ENCODE assay signal across 9 cellular contexts in the genomic region with DNA sequence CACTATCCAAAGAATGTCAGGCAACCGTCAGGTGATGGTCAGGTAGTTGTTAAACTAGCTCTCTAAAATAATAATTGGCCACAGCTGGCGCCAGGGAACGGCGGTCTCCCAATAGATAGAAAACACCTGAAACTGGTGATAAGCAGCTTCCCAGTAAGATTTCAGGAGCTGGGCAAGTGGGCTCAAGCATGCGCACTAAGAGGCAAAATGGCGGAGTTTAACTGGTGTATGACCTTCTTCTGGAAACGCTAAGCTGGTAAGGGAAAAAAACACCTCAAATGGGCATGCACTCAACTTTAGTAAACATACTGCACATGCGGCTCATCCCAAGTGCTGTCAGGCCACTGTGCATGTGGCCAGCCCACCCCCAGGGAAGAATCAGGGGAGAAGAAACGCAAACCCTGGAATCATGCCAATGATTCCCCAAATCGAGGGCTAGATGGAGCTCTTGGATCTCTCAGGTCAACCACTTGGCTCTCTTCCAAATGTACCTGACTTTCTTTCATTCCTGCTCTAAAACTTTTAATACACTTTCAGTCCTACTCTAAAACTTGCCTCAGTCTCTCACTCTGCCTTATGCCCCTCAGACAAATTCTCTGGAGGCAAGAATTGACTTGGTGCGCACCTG.
A peak's percentile ranks its signal among the peaks of the same experiment; 100 is the strongest.
DNase-seq lines count a peak whose midpoint lies in the region; ATAC-seq and TF ChIP-seq lines count a peak whose summit lies in the region.
"Had no signal": no experiment of that assay in that cellular context is flagged by ENCODE, and none has a peak within 500 bp of the region (broad histone marks: within the 10 kb centered on the region; RNA-seq: fewer than 3 reads in every experiment).

No MANE protein-coding gene starts in this region.

- H3K27ac ChIP-seq in mammary epithelial cell (ENCODE audit: insufficient read depth, low read depth, low read length), result no peak overlapping the region

- 100% methylated on average over 8 of the region's 11 CpGs for WGBS in mammary epithelial cell (ENCODE audit: low coverage, missing lambda C conversion rate)

- no peak overlapping the region for H2AFZ ChIP-seq in mammary epithelial cell (ENCODE audit: low read depth, low read length)

- no peaks in the 10 kb centered on the region for H4K20me1 ChIP-seq in mammary epithelial cell (ENCODE audit: insufficient read depth, low read length)

- no peak overlapping the region for H3K4me3 ChIP-seq in mammary epithelial cell (replicated peaks in 1 of 3; ENCODE audit: insufficient read depth in 1 of 3, low read depth in 2 of 3, low read length in 3 of 3)

- CTCF ChIA-PET in mammary epithelial cell (lab: Charles Lee; ENCODE audit: low non-redundant PET), result interaction anchor here (0.6 to 1.1 kb wide), 3 partner anchors 139 to 485 kb away, joined by 3 read pairs; no protein-coding TSS in a partner anchor

- in situ Hi-C loops in mammary epithelial cell (cut with MboI; ENCODE audit: low sequenced_read_pairs in 2 of 2), result no loop called here
- in situ Hi-C loops in GM13977 (cut with MboI; ENCODE audit: low pct_unique_long_range_greater_than_20kb, low sequenced_read_pairs, unreplicated experiment), result no loop called here
- in situ Hi-C loops in KBM-7 (cut with MboI; ENCODE audit: low pct_unique_long_range_greater_than_20kb, low sequenced_read_pairs), result no loop called here

- ATAC-seq in GM18873 (IDR thresholded peaks at IDR 0.05; ENCODE audit: low FRiP score, unreplicated experiment) (no peak), HG02938 (IDR thresholded peaks at IDR 0.05; ENCODE audit: unreplicated experiment) (no peak)

- no peak overlapping the region for H3K9ac ChIP-seq in mammary epithelial cell (ENCODE audit: insufficient read depth, low read length)

- peaks cover 15% of the 10 kb centered on the region for H3K4me1 ChIP-seq in mammary epithelial cell (ENCODE audit: insufficient read depth, low read length)

- H3K79me2 ChIP-seq in mammary epithelial cell (ENCODE audit: insufficient read depth, low read length), result no peaks in the 10 kb centered on the region

- no peak overlapping the region for H3K4me2 ChIP-seq in mammary epithelial cell (ENCODE audit: insufficient read depth, low read depth, low read length)

- no peaks in the 10 kb centered on the region for H3K9me3 ChIP-seq in mammary epithelial cell (replicated peaks; ENCODE audit: insufficient read depth, low read length)

- intact Hi-C loops in mammary epithelial cell (cut with micrococcal nuclease), result loop anchor here (1.0 to 10.0 kb wide), 5 partner anchors 135 to 1161 kb away; a partner anchor contains a TSS

- peak; percentile 24 to 75 for TF ChIP-seq CTCF in mammary epithelial cell (conservative IDR thresholded peaks at IDR 0.05 in 1 of 2, IDR thresholded peaks at IDR 0.05 in 1 of 2; ENCODE audit: extremely low read depth in 1 of 2, insufficient read depth in 1 of 2, low read depth in 1 of 2, low read length in 2 of 2)
- TF ChIP-seq CTCF in GM13977 (IDR thresholded peaks at IDR 0.05; ENCODE audit: extremely low read depth, insufficient read depth, missing control alignments), result no peak

- dilution Hi-C loops in mammary epithelial cell (cut with HindIII; ENCODE audit: low sequenced_read_pairs), result no loop called here

- no TSS peak for BruUV-seq in mammary epithelial cell (replicated peaks; lab: Mats Ljungman, UMichigan)

- H3K36me3 ChIP-seq in mammary epithelial cell (ENCODE audit: insufficient read depth, low read length), result no peaks in the 10 kb centered on the region

- H3K27me3 ChIP-seq in mammary epithelial cell (ENCODE audit: insufficient read depth, low read length), result no peaks in the 10 kb centered on the region

- peak; percentile 2 for DNase-seq in EH (ENCODE audit: low read depth)
- peak; percentile 59 for DNase-seq in NCI-H2171 treated with DMSO at 0.1 percent for 48 hours (lab: John Stamatoyannopoulos, UW)
- DNase-seq in mammary epithelial cell, result peak; percentile 55
- peak; percentile 17 to 71 for DNase-seq in lung microvascular endothelial cell (ENCODE audit: low read depth in 2 of 2)
- no peak for DNase-seq in GM13977 (ENCODE audit: low spot score)
- DNase-seq in KBM-7, result no peak
- DNase-seq: activated naive CD4-positive, alpha-beta T cell treated with anti-CD3 and anti-CD28 coated beads, Interleukin-2, amount 50 U/mL, for 16 hours had no signal

Comparison
In these comparisons a context has a peak if more than half of its experiments do, and no peak if none do; other contexts are left out.
1. DNase-seq: peak in EH (single experiment), NCI-H2171 treated with DMSO at 0.1 percent for 48 hours (single experiment), mammary epithelial cell (single experiment) and lung microvascular endothelial cell (2 of 2); none in GM13977 (single experiment) and KBM-7 (single experiment).